Comparison of ENCODE assay signal across 1 cellular context in genomic region chr19:6667114-6667627, GRCh38.
TF ChIP-seq lines count a peak whose summit lies in the region.

No MANE protein-coding gene starts in this region.

TF ChIP-seq in GM12878, 131 proteins besides CTCF, POLR2A, EP300 and RAD21 (continued from another document):
- 0 out of 2 replicates have a peak, but pooled peaks have one; percentile 19 for TF ChIP-seq NR2F1 (conservative IDR thresholded peaks at IDR 0.05)
- TF ChIP-seq MLLT1 (IDR thresholded peaks at IDR 0.05) = peak; percentile 57; the same call in 1 of the 2 replicates
- TF ChIP-seq ETV6 (conservative IDR thresholded peaks at IDR 0.05 in 1 of 2, IDR thresholded peaks at IDR 0.05 in 1 of 2; ENCODE audit: borderline replicate concordance in 1 of 2, low read depth in 1 of 2) = no peak
- TF ChIP-seq MYC (IDR thresholded peaks at IDR 0.05; ENCODE audit: insufficient read depth, insufficient read length, insufficient replicate concordance, low read length, severe bottlenecking) = no peak
- no peak for TF ChIP-seq CEBPZ (IDR thresholded peaks at IDR 0.05; ENCODE audit: low read depth, low read length)
